1 cellular context compared by ENCODE assay signal in the genomic region with DNA sequence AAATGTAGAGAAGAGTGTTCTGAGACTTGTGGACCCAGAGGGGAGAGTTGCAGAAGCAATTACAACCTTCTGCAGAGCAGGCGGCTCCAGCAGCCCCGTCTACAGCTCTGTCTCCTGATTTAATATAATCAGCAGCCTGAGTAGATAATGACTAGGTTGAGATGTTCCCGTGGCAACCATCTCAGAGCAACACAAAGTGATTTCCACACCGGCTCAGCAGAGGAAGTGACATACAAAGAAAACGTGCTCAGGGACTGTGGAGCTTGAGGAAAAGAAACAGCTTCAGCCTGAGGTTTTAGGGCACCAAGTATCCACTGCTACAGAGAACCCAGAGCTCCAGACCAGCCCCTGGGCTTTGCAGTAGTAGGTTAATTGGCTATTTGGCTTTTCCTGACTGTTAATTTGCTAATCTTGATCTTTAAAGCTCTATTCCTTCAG.
TF ChIP-seq lines count a peak whose summit lies in the region.

No MANE protein-coding gene starts in this region.

TF ChIP-seq in K562, 482 proteins besides CTCF, POLR2A, EP300 and RAD21 (continued from another document):
- TF ChIP-seq, protein P1, sequence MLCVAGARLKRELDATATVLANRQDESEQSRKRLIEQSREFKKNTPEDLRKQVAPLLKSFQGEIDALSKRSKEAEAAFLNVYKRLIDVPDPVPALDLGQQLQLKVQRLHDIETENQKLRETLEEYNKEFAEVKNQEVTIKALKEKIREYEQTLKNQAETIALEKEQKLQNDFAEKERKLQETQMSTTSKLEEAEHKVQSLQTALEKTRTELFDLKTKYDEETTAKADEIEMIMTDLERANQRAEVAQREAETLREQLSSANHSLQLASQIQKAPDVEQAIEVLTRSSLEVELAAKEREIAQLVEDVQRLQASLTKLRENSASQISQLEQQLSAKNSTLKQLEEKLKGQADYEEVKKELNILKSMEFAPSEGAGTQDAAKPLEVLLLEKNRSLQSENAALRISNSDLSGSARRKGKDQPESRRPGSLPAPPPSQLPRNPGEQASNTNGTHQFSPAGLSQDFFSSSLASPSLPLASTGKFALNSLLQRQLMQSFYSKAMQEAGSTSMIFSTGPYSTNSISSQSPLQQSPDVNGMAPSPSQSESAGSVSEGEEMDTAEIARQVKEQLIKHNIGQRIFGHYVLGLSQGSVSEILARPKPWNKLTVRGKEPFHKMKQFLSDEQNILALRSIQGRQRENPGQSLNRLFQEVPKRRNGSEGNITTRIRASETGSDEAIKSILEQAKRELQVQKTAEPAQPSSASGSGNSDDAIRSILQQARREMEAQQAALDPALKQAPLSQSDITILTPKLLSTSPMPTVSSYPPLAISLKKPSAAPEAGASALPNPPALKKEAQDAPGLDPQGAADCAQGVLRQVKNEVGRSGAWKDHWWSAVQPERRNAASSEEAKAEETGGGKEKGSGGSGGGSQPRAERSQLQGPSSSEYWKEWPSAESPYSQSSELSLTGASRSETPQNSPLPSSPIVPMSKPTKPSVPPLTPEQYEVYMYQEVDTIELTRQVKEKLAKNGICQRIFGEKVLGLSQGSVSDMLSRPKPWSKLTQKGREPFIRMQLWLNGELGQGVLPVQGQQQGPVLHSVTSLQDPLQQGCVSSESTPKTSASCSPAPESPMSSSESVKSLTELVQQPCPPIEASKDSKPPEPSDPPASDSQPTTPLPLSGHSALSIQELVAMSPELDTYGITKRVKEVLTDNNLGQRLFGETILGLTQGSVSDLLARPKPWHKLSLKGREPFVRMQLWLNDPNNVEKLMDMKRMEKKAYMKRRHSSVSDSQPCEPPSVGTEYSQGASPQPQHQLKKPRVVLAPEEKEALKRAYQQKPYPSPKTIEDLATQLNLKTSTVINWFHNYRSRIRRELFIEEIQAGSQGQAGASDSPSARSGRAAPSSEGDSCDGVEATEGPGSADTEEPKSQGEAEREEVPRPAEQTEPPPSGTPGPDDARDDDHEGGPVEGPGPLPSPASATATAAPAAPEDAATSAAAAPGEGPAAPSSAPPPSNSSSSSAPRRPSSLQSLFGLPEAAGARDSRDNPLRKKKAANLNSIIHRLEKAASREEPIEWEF (CRISPR knock-in tag; IDR thresholded peaks at IDR 0.05), result no peak
- TF ChIP-seq NCOA2 (IDR thresholded peaks at IDR 0.05; ENCODE audit: partially characterized antibody in 2 of 2) (no peak), SMAD2 (IDR thresholded peaks at IDR 0.05; ENCODE audit: low read depth, low read length) (no peak), FOXP1 (CRISPR knock-in tag; IDR thresholded peaks at IDR 0.05) (no peak), SPI1 (IDR thresholded peaks at IDR 0.05; ENCODE audit: borderline replicate concordance, low read depth, low read length) (peak; percentile 45; the same call in 1 of the 2 replicates), PRMT5 (CRISPR knock-in tag; IDR thresholded peaks at IDR 0.05) (no peak)
- TF ChIP-seq, protein P2, sequence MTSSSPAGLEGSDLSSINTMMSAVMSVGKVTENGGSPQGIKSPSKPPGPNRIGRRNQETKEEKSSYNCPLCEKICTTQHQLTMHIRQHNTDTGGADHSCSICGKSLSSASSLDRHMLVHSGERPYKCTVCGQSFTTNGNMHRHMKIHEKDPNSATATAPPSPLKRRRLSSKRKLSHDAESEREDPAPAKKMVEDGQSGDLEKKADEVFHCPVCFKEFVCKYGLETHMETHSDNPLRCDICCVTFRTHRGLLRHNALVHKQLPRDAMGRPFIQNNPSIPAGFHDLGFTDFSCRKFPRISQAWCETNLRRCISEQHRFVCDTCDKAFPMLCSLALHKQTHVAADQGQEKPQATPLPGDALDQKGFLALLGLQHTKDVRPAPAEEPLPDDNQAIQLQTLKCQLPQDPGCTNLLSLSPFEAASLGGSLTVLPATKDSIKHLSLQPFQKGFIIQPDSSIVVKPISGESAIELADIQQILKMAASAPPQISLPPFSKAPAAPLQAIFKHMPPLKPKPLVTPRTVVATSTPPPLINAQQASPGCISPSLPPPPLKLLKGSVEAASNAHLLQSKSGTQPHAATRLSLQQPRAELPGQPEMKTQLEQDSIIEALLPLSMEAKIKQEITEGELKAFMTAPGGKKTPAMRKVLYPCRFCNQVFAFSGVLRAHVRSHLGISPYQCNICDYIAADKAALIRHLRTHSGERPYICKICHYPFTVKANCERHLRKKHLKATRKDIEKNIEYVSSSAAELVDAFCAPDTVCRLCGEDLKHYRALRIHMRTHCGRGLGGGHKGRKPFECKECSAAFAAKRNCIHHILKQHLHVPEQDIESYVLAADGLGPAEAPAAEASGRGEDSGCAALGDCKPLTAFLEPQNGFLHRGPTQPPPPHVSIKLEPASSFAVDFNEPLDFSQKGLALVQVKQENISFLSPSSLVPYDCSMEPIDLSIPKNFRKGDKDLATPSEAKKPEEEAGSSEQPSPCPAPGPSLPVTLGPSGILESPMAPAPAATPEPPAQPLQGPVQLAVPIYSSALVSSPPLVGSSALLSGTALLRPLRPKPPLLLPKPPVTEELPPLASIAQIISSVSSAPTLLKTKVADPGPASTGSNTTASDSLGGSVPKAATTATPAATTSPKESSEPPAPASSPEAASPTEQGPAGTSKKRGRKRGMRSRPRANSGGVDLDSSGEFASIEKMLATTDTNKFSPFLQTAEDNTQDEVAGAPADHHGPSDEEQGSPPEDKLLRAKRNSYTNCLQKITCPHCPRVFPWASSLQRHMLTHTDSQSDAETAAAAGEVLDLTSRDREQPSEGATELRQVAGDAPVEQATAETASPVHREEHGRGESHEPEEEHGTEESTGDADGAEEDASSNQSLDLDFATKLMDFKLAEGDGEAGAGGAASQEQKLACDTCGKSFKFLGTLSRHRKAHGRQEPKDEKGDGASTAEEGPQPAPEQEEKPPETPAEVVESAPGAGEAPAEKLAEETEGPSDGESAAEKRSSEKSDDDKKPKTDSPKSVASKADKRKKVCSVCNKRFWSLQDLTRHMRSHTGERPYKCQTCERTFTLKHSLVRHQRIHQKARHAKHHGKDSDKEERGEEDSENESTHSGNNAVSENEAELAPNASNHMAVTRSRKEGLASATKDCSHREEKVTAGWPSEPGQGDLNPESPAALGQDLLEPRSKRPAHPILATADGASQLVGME (CRISPR knock-in tag; IDR thresholded peaks at IDR 0.05), result no peak
- TF ChIP-seq, protein P3, sequence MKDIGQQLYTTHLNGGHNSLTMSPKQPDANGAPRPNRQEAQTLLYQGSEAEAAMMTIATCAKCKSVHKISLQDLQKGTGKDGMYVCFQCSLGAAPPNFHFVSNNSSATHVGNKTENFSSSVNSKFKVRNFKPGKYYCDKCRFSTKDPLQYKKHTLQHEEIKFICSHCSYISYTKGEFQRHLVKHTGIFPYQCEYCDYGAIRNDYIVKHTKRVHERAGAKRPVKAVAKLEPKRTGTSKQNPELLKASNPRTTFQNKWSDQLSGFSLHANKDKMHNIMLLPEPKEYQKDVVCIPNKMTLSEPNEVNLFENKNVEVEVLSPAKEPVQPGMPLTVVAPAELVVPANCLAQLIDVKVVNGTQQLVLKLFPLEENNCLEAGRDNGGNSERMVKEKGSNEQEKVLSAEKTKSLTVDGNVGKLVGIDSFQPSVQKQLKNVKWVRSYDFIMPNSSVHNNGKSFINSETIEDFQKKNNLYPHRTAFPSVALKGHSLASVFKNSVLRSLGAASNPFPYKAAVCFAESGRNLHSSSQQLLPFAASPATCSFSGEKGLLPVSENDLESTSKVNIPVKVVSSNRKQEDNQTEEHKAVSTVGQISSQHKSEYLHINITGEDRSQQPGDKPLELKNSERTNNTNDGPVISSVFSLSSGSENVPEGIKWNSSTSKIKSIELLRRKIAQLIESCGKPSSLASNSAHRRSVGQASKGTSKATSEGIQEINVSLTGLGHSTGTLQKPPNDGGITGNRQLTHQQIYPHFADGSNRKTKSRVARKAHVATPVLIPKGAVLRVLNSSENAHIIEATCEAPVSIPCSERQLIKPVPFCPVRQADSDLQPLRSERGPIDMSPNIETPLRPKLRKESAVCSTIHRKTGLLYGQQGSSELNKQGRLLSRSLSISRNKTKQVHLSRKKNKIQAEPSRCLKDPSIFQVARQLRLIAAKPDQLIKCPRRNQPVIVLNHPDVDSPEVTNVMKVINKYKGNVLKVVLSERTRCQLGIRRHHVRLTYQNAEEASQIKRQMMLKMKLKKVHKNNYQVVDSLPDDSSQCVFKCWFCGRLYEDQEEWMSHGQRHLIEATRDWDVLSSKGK (CRISPR knock-in tag; IDR thresholded peaks at IDR 0.05), result no peak
TF ChIP-seq in K562: peak in this region for 6.
